In genomic region chr17:79730437-79730768, GRCh38 we compare ENCODE assay signal across 30 cellular contexts. TPM values are rescaled to one million over a fixed set of nuclear protein-coding genes. Genes with fewer than 3 reads are reported as not detected.
"Had no signal": no experiment of that assay in that cellular context is flagged by ENCODE, and none has a peak within 500 bp of the region (broad histone marks: within the 10 kb centered on the region; RNA-seq: fewer than 3 reads in every experiment).

No MANE protein-coding gene starts in this region.

- H3K36me3 ChIP-seq: gastrocnemius medialis, neutrophil, pancreas, tibial artery, upper lobe of left lung had no signal

- FAIRE-seq: kidney, pancreas, urothelium cell line had no signal

- H3K4me1 ChIP-seq: gastrocnemius medialis, pancreas, testis had no signal

- H3K27ac ChIP-seq: dorsolateral prefrontal cortex, epithelial cell of prostate, gastrocnemius medialis, neutrophil, pancreas, testis, tibial artery, upper lobe of left lung had no signal

- H3K4me2 ChIP-seq: smooth muscle cell had no signal

- H3K4me3 ChIP-seq: dorsolateral prefrontal cortex, gastrocnemius medialis, lung, pancreas, smooth muscle cell, testis, tibial artery, upper lobe of left lung had no signal

- H3K27me3 Mint-ChIP-seq: memory B cell, progenitor cell of endocrine pancreas had no signal

- H3K9me3 ChIP-seq: gastrocnemius medialis, neutrophil, pancreas, testis, tibial artery, upper lobe of left lung had no signal

- H3K27ac Mint-ChIP-seq: memory B cell, natural killer cell, progenitor cell of endocrine pancreas had no signal

- H3K4me3 Mint-ChIP-seq: memory B cell, natural killer cell had no signal

- H3K27me3 ChIP-seq: dorsolateral prefrontal cortex, gastrocnemius medialis, neutrophil, pancreas, testis, tibial artery, upper lobe of left lung had no signal

- H3K36me3 Mint-ChIP-seq: natural killer cell had no signal

- ATAC-seq: esophagus mucosa; gastrocnemius medialis; natural killer cell; pancreas; sciatic nerve; stimulated activated naive CD8-positive, alpha-beta T cell treated with anti-CD3 and anti-CD28 coated beads, Interleukin-15, Interleukin-2, amounts not matched to agents 100 U/mL and 50 U/mL, for 24 hours had no signal

- DNase-seq: dorsolateral prefrontal cortex; effector CD4-positive, alpha-beta T cell; foreskin fibroblast; gastrocnemius medialis; head of caudate nucleus; kidney; natural killer cell; stimulated activated CD4-positive, alpha-beta T cell treated with anti-CD3 and anti-CD28 coated beads, Interleukin-12 subunit alpha, Interleukin-12 subunit beta, amount 100 ng/mL, for 4 hours; stimulated activated CD4-positive, alpha-beta T cell treated with anti-CD3 and anti-CD28 coated beads, Interleukin-1b, Interleukin-23, amount 100 ng/mL, for 48 hours; stimulated activated CD4-positive, alpha-beta T cell treated with anti-CD3 and anti-CD28 coated beads, Interleukin-4, amount 100 ng/mL, for 1 hour; stimulated activated CD8-positive, alpha-beta memory T cell treated with anti-CD3 and anti-CD28 coated beads, Interleukin-4, amount 100 ng/mL, for 48 hours; stimulated activated naive CD8-positive, alpha-beta T cell treated with anti-CD3 and anti-CD28 coated beads, Interleukin-15, Interleukin-2, amounts not matched to agents 100 U/mL and 50 U/mL, for 24 hours; substantia nigra; testis; tibial artery had no signal

- H3K9me3 Mint-ChIP-seq: memory B cell, natural killer cell had no signal

RNA-seq across cellular contexts. Expression of gene ENPP7, which starts 0.3 kb away (rescaled TPM):
- total RNA-seq: esophagus mucosa, gastrocnemius medialis, glomerular endothelial cell, mononuclear cell, omental fat pad, progenitor cell of endocrine pancreas, sciatic nerve, smooth muscle cell had no signal
- polyA plus RNA-seq: lung, neural cell, smooth muscle cell had no signal
